ENCODE assay signal across 1 cellular context in the genomic region with DNA sequence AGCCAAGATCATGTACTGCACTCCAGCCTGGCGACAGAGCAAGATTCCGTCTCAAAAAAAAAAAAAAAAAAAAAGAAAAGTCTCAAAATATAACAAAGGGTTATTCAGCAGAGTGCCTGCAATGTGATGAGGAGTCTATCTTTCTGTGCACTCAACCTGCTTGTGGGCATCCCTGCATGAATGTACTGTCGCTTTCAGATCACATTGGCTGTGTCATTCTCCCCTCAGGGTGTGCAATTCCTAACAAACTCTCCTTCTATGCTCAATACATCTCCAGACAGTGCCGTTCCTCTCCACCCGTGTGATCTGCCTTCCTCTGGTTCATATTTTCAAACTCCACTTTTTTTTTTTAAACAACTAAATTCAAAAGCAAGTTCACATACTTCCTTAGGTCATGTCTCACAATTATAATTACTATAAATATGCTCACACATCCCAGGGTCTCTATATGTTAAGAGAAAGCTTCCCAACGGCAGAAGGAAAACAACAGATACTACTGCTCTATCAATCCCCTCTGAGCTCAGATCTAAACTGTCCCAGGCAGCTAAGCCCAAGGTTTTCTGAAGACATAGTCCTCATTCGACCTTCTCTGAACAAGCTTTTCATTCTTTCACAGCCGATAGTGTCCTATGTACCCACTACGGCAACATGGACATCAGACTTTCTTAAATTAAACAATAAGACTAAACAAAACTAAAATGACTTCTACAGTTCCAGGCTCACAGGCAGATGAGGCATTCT.
TF ChIP-seq lines count a peak whose summit lies in the region.

No MANE protein-coding gene starts in this region.

TF ChIP-seq in HepG2, 621 proteins besides CTCF, POLR2A, EP300 and RAD21:
- TF ChIP-seq TCF12 (IDR thresholded peaks at IDR 0.05) (no peak), TCF12 (CRISPR knock-in tag; IDR thresholded peaks at IDR 0.05) (no peak), CREB1 (IDR thresholded peaks at IDR 0.05) (no peak), CREB1 (CRISPR knock-in tag; IDR thresholded peaks at IDR 0.05) (no peak)
